ENCODE assay signal across 8 cellular contexts in the genomic region with DNA sequence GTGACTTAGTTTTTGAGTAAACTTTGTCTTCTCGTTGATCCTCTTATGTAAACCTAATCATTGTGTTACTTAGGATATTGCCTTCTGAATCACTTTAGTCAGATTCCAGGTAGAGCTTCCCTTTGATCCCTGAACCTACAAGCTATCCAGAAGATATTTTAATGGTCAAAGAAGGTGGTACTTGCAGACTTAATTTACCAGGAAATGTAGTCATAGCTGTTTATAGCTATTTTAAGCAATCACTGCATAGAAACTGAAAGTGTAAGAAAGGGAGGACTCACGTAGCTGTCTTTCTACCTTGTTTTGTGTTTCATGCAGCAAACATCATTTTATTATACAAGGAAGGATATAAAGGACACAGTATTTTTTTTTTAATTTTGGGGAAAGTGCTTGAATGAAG.
DNase-seq lines count a peak whose midpoint lies in the region; ATAC-seq and TF ChIP-seq lines count a peak whose summit lies in the region.

No MANE protein-coding gene starts in this region.

- H3K27me3 ChIP-seq in CD8-positive, alpha-beta memory T cell (ENCODE audit: insufficient read depth, low read length, poor library complexity, severe bottlenecking), result no peaks in the 10 kb centered on the region
- H3K27me3 ChIP-seq in upper lobe of left lung, result no peaks in the 10 kb centered on the region
- no peaks in the 10 kb centered on the region for H3K27me3 ChIP-seq in trophoblast cell (ENCODE audit: insufficient read depth, low read length)

- peaks cover 4 to 11% (median 9%) of the 10 kb centered on the region in 3 donors for H3K36me3 Mint-ChIP-seq in CD8-positive, alpha-beta memory T cell

- H3K4me1 ChIP-seq in CD8-positive, alpha-beta memory T cell (ENCODE audit: insufficient read depth, low read length), result peaks cover 10% of the 10 kb centered on the region
- H3K4me1 ChIP-seq in upper lobe of left lung (peaks cover 0 to 9% (median 7%) of the 10 kb centered on the region in 4 donors), trophoblast cell (ENCODE audit: control insufficient read depth in 1 of 2, insufficient read depth in 2 of 2, low read length in 2 of 2) (no peaks in the 10 kb centered on the region)

- peak overlapping the region; percentile 38 for H3K4me3 ChIP-seq in CD8-positive, alpha-beta memory T cell (ENCODE audit: low read length)
- H3K4me3 ChIP-seq in upper lobe of left lung (peak overlapping the region in 2 of 4 donors; percentile 4 to 15), trophoblast cell (ENCODE audit: low read depth, low read length) (no peak overlapping the region)

- H2BK120ac ChIP-seq in trophoblast cell (ENCODE audit: insufficient read depth, low read length, poor library complexity), result no peak overlapping the region

- H3K79me2 ChIP-seq in trophoblast cell (ENCODE audit: control insufficient read depth, insufficient read depth, low read length, poor library complexity), result no peaks in the 10 kb centered on the region

- no peak overlapping the region for H3K4ac ChIP-seq in trophoblast cell (ENCODE audit: low read depth, low read length)

- peak in 1 of 5 donors; percentile 21 for DNase-seq in CD8-positive, alpha-beta memory T cell
- DNase-seq in GM20000 (ENCODE audit: low spot score) (peak; percentile 52), upper lobe of left lung (no peak), ecto neural progenitor cell (ENCODE audit: low spot score) (no peak), trophoblast cell (no peak)
- DNase-seq in stimulated activated CD4-positive, alpha-beta T cell treated with anti-CD3 and anti-CD28 coated beads, Interleukin-4, amount 100 ng/mL, for 4 hours, result no peak

- POLR2A ChIA-PET in CD8-positive, alpha-beta memory T cell (lab: Charles Lee), result interaction anchor here (0.6 kb wide), 1 partner anchor 1441 kb away, joined by 3 read pairs; no protein-coding TSS in a partner anchor

- no peaks in the 10 kb centered on the region for H3K79me1 ChIP-seq in trophoblast cell (ENCODE audit: low read length)

- no peaks in the 10 kb centered on the region for H3K27me3 Mint-ChIP-seq in CD8-positive, alpha-beta memory T cell

- no peak overlapping the region for H3K27ac ChIP-seq in CD8-positive, alpha-beta memory T cell (ENCODE audit: low read depth, low read length)
- H3K27ac ChIP-seq in upper lobe of left lung (peak overlapping the region in 3 of 4 donors; percentile 6 to 44 (median 6)), trophoblast cell (ENCODE audit: low read depth, low read length) (no peak overlapping the region)

- H2AFZ ChIP-seq in trophoblast cell (ENCODE audit: insufficient read depth, low read length, poor library complexity), result no peak overlapping the region

- H3K4me2 ChIP-seq in trophoblast cell (ENCODE audit: low read length), result no peak overlapping the region

- H2BK12ac ChIP-seq in trophoblast cell (ENCODE audit: low read length), result no peak overlapping the region

- H3K9ac ChIP-seq in trophoblast cell (ENCODE audit: low read length), result no peak overlapping the region

- H4K12ac ChIP-seq in trophoblast cell (ENCODE audit: low read depth, low read length), result no peak overlapping the region

- no peak for TF ChIP-seq EP300 in upper lobe of left lung (IDR thresholded peaks at IDR 0.05)

- ATAC-seq in HG03565 (IDR thresholded peaks at IDR 0.05; ENCODE audit: unreplicated experiment) (peak; percentile 95), esophagus mucosa (peak; percentile 37), upper lobe of left lung (ENCODE audit: low FRiP score in 2 of 2) (no peak)

- peak overlapping the region; percentile 80 to 89 (median 83) for H3K4me3 Mint-ChIP-seq in CD8-positive, alpha-beta memory T cell

- TF ChIP-seq CTCF in GM20000 (IDR thresholded peaks at IDR 0.05; ENCODE audit: extremely low read depth, missing control alignments), result no peak
- no peak for TF ChIP-seq CTCF in upper lobe of left lung (IDR thresholded peaks at IDR 0.05)

- H4K8ac ChIP-seq in trophoblast cell (ENCODE audit: low read depth, low read length), result no peak overlapping the region

- CTCF ChIA-PET in CD8-positive, alpha-beta memory T cell (lab: Charles Lee), result interaction anchor here (1.6 kb wide), 1 partner anchor 20 kb away, joined by 5 read pairs; no protein-coding TSS in a partner anchor

- H2BK5ac ChIP-seq in trophoblast cell (ENCODE audit: low read depth, low read length, poor library complexity), result no peak overlapping the region

- peaks cover 18 to 36% (median 28%) of the 10 kb centered on the region in 3 donors for H3K4me1 Mint-ChIP-seq in CD8-positive, alpha-beta memory T cell

- TF ChIP-seq POLR2A in upper lobe of left lung (IDR thresholded peaks at IDR 0.05), result no peak

- peak overlapping the region; percentile 12 to 94 (median 91) for H3K27ac Mint-ChIP-seq in CD8-positive, alpha-beta memory T cell

- no peaks in the 10 kb centered on the region for H3K9me3 Mint-ChIP-seq in CD8-positive, alpha-beta memory T cell

- H3K36me3 ChIP-seq in CD8-positive, alpha-beta memory T cell (ENCODE audit: insufficient read depth, low read length), result no peaks in the 10 kb centered on the region
- H3K36me3 ChIP-seq in upper lobe of left lung, result no peaks in the 10 kb centered on the region
- H3K36me3 ChIP-seq in trophoblast cell (ENCODE audit: control insufficient read depth in 1 of 2, insufficient read depth in 2 of 2, low read length in 2 of 2), result no peaks in the 10 kb centered on the region

- 41 to 54% methylated on average over 2 of the region's 2 CpGs for WGBS in upper lobe of left lung, 2 donors
- WGBS in trophoblast cell (ENCODE audit: extremely low coverage, insufficient coverage, insufficient read length), result no CpG with 5 or more reads among the region's 2 CpGs

- H3K18ac ChIP-seq in trophoblast cell (ENCODE audit: low read length), result no peak overlapping the region

- H3K14ac ChIP-seq in trophoblast cell (ENCODE audit: low read length), result no peak overlapping the region

- H3K9me3 ChIP-seq in CD8-positive, alpha-beta memory T cell (ENCODE audit: low read length), result no peaks in the 10 kb centered on the region
- H3K9me3 ChIP-seq in upper lobe of left lung, result no peaks in the 10 kb centered on the region
- H3K9me3 ChIP-seq in trophoblast cell (ENCODE audit: insufficient read depth, low read depth, low read length), result no peaks in the 10 kb centered on the region

- H2AK5ac ChIP-seq in trophoblast cell (ENCODE audit: low read length), result no peak overlapping the region

- no peak overlapping the region for H4K91ac ChIP-seq in trophoblast cell (ENCODE audit: low read depth, low read length)

- H3K23ac ChIP-seq in trophoblast cell (ENCODE audit: low read length), result no peak overlapping the region

Comparison
In these comparisons a context has a peak if more than half of its experiments do, and no peak if none do; other contexts are left out.
1. H3K27ac ChIP-seq: peak in upper lobe of left lung (3 of 4); none in CD8-positive, alpha-beta memory T cell (single experiment) and trophoblast cell (single experiment).
2. ATAC-seq: peak in HG03565 (single experiment) and esophagus mucosa (single experiment); none in upper lobe of left lung (0 of 2).